ENCODE assay signal across 34 cellular contexts in the genomic region with DNA sequence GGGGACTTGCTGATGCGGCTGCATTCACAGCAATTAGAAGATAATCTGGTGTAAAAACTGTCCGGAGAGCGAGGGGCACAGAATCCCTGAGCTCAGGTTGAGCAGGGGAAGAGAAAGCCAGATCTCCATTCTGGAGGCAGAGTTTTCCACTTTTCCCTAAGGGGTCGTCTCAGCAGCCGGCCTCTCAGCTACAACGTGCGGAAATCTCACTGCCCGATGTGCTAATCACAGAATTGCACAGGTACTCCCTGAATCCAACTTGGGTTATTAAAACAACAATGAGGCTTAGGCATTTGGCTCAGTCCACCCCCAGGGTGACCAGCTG. TPM values are rescaled to one million over a fixed set of nuclear protein-coding genes. Genes with fewer than 3 reads are reported as not detected.
"Had no signal": no experiment of that assay in that cellular context is flagged by ENCODE, and none has a peak within 500 bp of the region (broad histone marks: within the 10 kb centered on the region; RNA-seq: fewer than 3 reads in every experiment).

No MANE protein-coding gene starts in this region.

- H3K4me1 ChIP-seq: breast epithelium, gastrocnemius medialis, pancreas, prostate gland, sigmoid colon, suprapubic skin, tibial artery, upper lobe of right lung had no signal

- H3K36me3 Mint-ChIP-seq: stimulated activated effector memory CD8-positive, alpha-beta T cell treated with anti-CD3 and anti-CD28 coated beads, Interleukin-12 subunit alpha, Interleukin-12 subunit beta, amount 100 ng/mL, for 72 hours had no signal

- H3K4me3 Mint-ChIP-seq: activated CD8-positive, alpha-beta T cell treated with anti-CD3 and anti-CD28 coated beads for 36 hours; activated T-cell treated with anti-CD3 and anti-CD28 coated beads, Interleukin-2, amount 50 U/mL, for 4 hours; activated T-helper 17 cell treated with anti-CD3 and anti-CD28 coated beads, Interleukin-2, amount 50 U/mL, for 72 hours; central memory CD8-positive, alpha-beta T cell; immature natural killer cell; nephron; stimulated activated effector memory CD8-positive, alpha-beta T cell treated with anti-CD3 and anti-CD28 coated beads, Interleukin-12 subunit alpha, Interleukin-12 subunit beta, amount 100 ng/mL, for 72 hours; T-helper 1 cell treated with Interleukin-12 subunit alpha and Interleukin-12 subunit beta and Interleukin-4 antibody, amounts not matched to agents 30 μg/mL and 1 μg/mL, for 36 hours had no signal

- H3K27ac Mint-ChIP-seq: activated CD8-positive, alpha-beta T cell treated with anti-CD3 and anti-CD28 coated beads for 36 hours; activated T-helper 17 cell treated with anti-CD3 and anti-CD28 coated beads, Interleukin-2, amount 50 U/mL, for 72 hours; immature natural killer cell; nephron; stimulated activated effector memory CD8-positive, alpha-beta T cell treated with anti-CD3 and anti-CD28 coated beads, Interleukin-12 subunit alpha, Interleukin-12 subunit beta, amount 100 ng/mL, for 72 hours; T-helper 1 cell treated with Interleukin-12 subunit alpha and Interleukin-12 subunit beta and Interleukin-4 antibody, amounts not matched to agents 30 μg/mL and 1 μg/mL, for 36 hours had no signal

- H3K36me3 ChIP-seq: breast epithelium, gastrocnemius medialis, pancreas, prostate gland, sigmoid colon, suprapubic skin, tibial artery, upper lobe of right lung had no signal

- H3K4me1 Mint-ChIP-seq: central memory CD8-positive, alpha-beta T cell; immature natural killer cell had no signal

- DNase-seq: activated CD4-positive, alpha-beta T cell treated with anti-CD3 and anti-CD28 coated beads, Interleukin-2, amount 50 U/mL, for 1 hour; activated CD8-positive, alpha-beta T cell treated with anti-CD3 and anti-CD28 coated beads for 36 hours; activated gamma-delta T cell treated with Interleukin-2 at 50 U/mL for 16 hours; activated naive CD4-positive, alpha-beta T cell treated with anti-CD3 and anti-CD28 coated beads, Interleukin-2, amount 50 U/mL, for 16 hours; activated T-cell treated with anti-CD3 and anti-CD28 coated beads, Interleukin-2, amount 50 U/mL, for 4 hours; amniotic stem cell; dermis blood vessel endothelial cell; effector CD8-positive, alpha-beta T cell; erythroblast; gastrocnemius medialis; head of caudate nucleus; hippocampal formation; immature natural killer cell; kidney; left colon; mammary epithelial cell; nucleus accumbens; pancreas; sigmoid colon; small intestine; stimulated activated CD4-positive, alpha-beta T cell treated with anti-CD3 and anti-CD28 coated beads, Interleukin-4, amount 100 ng/mL, for 24 hours; T-helper 9 cell; tibial artery; upper lobe of right lung had no signal

- H3K9me3 Mint-ChIP-seq: activated CD8-positive, alpha-beta T cell treated with anti-CD3 and anti-CD28 coated beads for 36 hours; activated T-cell treated with anti-CD3 and anti-CD28 coated beads, Interleukin-2, amount 50 U/mL, for 4 hours; activated T-helper 17 cell treated with anti-CD3 and anti-CD28 coated beads, Interleukin-2, amount 50 U/mL, for 72 hours; central memory CD8-positive, alpha-beta T cell; immature natural killer cell; stimulated activated effector memory CD8-positive, alpha-beta T cell treated with anti-CD3 and anti-CD28 coated beads, Interleukin-12 subunit alpha, Interleukin-12 subunit beta, amount 100 ng/mL, for 72 hours; T-helper 1 cell treated with Interleukin-12 subunit alpha and Interleukin-12 subunit beta and Interleukin-4 antibody, amounts not matched to agents 30 μg/mL and 1 μg/mL, for 36 hours had no signal

- H3K27ac ChIP-seq: breast epithelium, gastrocnemius medialis, pancreas, prostate gland, sigmoid colon, suprapubic skin, tibial artery, upper lobe of right lung had no signal

- ATAC-seq: activated CD8-positive, alpha-beta T cell treated with anti-CD3 and anti-CD28 coated beads for 36 hours; activated T-cell treated with anti-CD3 and anti-CD28 coated beads, Interleukin-2, amount 50 U/mL, for 4 hours; activated T-helper 17 cell treated with anti-CD3 and anti-CD28 coated beads, Interleukin-2, amount 50 U/mL, for 72 hours; gastrocnemius medialis; left colon; pancreas; stimulated activated effector memory CD8-positive, alpha-beta T cell treated with anti-CD3 and anti-CD28 coated beads, Interleukin-12 subunit alpha, Interleukin-12 subunit beta, amount 100 ng/mL, for 72 hours; upper lobe of right lung had no signal

- H3K4me3 ChIP-seq: breast epithelium, gastrocnemius medialis, pancreas, prostate gland, sigmoid colon, suprapubic skin, tibial artery, upper lobe of right lung had no signal

- H3K27me3 ChIP-seq: gastrocnemius medialis, pancreas, sigmoid colon had no signal

- H3K9me3 ChIP-seq: breast epithelium, gastrocnemius medialis, pancreas, prostate gland, sigmoid colon, suprapubic skin, tibial artery, upper lobe of right lung had no signal

RNA-seq across cellular contexts. Expression of gene C7orf33, which starts 1.7 kb away (rescaled TPM):
- total RNA-seq: activated CD8-positive, alpha-beta T cell treated with anti-CD3 and anti-CD28 coated beads for 36 hours; activated T-cell treated with anti-CD3 and anti-CD28 coated beads, Interleukin-2, amount 50 U/mL, for 4 hours; activated T-helper 17 cell treated with anti-CD3 and anti-CD28 coated beads, Interleukin-2, amount 50 U/mL, for 72 hours; breast epithelium; dermis blood vessel endothelial cell; gastrocnemius medialis; kidney; left colon; liver; mammary epithelial cell; mucosa of gallbladder; pancreas; prostate gland; sigmoid colon; suprapubic skin; upper lobe of right lung had no signal
- polyA plus RNA-seq: immature natural killer cell, liver, mammary epithelial cell, pancreas, sigmoid colon, small intestine had no signal
